8 cellular contexts compared by ENCODE assay signal in genomic region chr10:24465899-24466615, GRCh38.
A peak's percentile ranks its signal among the peaks of the same experiment; 100 is the strongest.
DNase-seq lines count a peak whose midpoint lies in the region; ATAC-seq and TF ChIP-seq lines count a peak whose summit lies in the region.

No MANE protein-coding gene starts in this region.

- H3K27ac ChIP-seq in caudate nucleus (ENCODE audit: low read depth, low read length): no peak overlapping the region

- POLR2A ChIA-PET in activated CD4-positive, alpha-beta memory T cell treated with anti-CD3 and anti-CD28 coated beads, Interleukin-2, amount 10 ng/mL, durations not matched to agents 7 days and 5 days (lab: Charles Lee): interaction anchor here (0.9 to 1.7 kb wide), 3 partner anchors 16 to 18 kb away, joined by 3 to 6 read pairs (median 4); no protein-coding TSS in a partner anchor

- peak overlapping the region; percentile 56 for H3K4me3 Mint-ChIP-seq in activated CD4-positive, alpha-beta memory T cell treated with anti-CD3 and anti-CD28 coated beads, Interleukin-2, amount 10 ng/mL, durations not matched to agents 7 days and 5 days
- peak overlapping the region; percentile 12 for H3K4me3 Mint-ChIP-seq in glutamatergic neuron (ENCODE audit: unreplicated experiment)

- DNase-seq in AML-193 (lab: John Stamatoyannopoulos, UW) (peak; percentile 92 to 93), HK-2 (ENCODE audit: unreplicated experiment) (peak; percentile 48), glutamatergic neuron (no peak), caudate nucleus (lab: John Stamatoyannopoulos, UW) (no peak)
- DNase-seq in activated CD4-positive, alpha-beta memory T cell treated with anti-CD3 and anti-CD28 coated beads, Interleukin-2, amount 10 ng/mL, durations not matched to agents 7 days and 5 days: peak; percentile 76
- DNase-seq in stimulated activated CD8-positive, alpha-beta memory T cell treated with anti-CD3 and anti-CD28 coated beads, Interleukin-4, amount 100 ng/mL, for 24 hours (ENCODE audit: low read depth): peak; percentile 10
- DNase-seq in effector CD8-positive, alpha-beta T cell (lab: John Stamatoyannopoulos, UW): no peak

- H3K9me3 Mint-ChIP-seq in activated CD4-positive, alpha-beta memory T cell treated with anti-CD3 and anti-CD28 coated beads, Interleukin-2, amount 10 ng/mL, durations not matched to agents 7 days and 5 days: no peaks in the 10 kb centered on the region
- H3K9me3 Mint-ChIP-seq in glutamatergic neuron (ENCODE audit: unreplicated experiment): no peaks in the 10 kb centered on the region

- ATAC-seq in GM19043 (IDR thresholded peaks at IDR 0.05; ENCODE audit: low read depth, unreplicated experiment): peak; percentile 55

- no peak for TF ChIP-seq CTCF in glutamatergic neuron (IDR thresholded peaks at IDR 0.05; ENCODE audit: partially characterized antibody, unreplicated experiment)

- peaks cover 51% of the 10 kb centered on the region for H3K4me1 Mint-ChIP-seq in activated CD4-positive, alpha-beta memory T cell treated with anti-CD3 and anti-CD28 coated beads, Interleukin-2, amount 10 ng/mL, durations not matched to agents 7 days and 5 days
- peaks cover 30% of the 10 kb centered on the region for H3K4me1 Mint-ChIP-seq in glutamatergic neuron (ENCODE audit: low read depth, unreplicated experiment)

- no peaks in the 10 kb centered on the region for H3K36me3 Mint-ChIP-seq in activated CD4-positive, alpha-beta memory T cell treated with anti-CD3 and anti-CD28 coated beads, Interleukin-2, amount 10 ng/mL, durations not matched to agents 7 days and 5 days (ENCODE audit: low read depth)
- H3K36me3 Mint-ChIP-seq in glutamatergic neuron (ENCODE audit: unreplicated experiment): no peaks in the 10 kb centered on the region

- CTCF ChIA-PET in activated CD4-positive, alpha-beta memory T cell treated with anti-CD3 and anti-CD28 coated beads, Interleukin-2, amount 10 ng/mL, durations not matched to agents 7 days and 5 days (lab: Charles Lee): interaction anchor here (1.3 kb wide), 1 partner anchor 17 kb away, joined by 5 read pairs; no protein-coding TSS in a partner anchor

- peaks cover 15% of the 10 kb centered on the region for H3K27me3 Mint-ChIP-seq in activated CD4-positive, alpha-beta memory T cell treated with anti-CD3 and anti-CD28 coated beads, Interleukin-2, amount 10 ng/mL, durations not matched to agents 7 days and 5 days
- H3K27me3 Mint-ChIP-seq in glutamatergic neuron (ENCODE audit: unreplicated experiment): no peaks in the 10 kb centered on the region

- peak overlapping the region; percentile 60 for H3K27ac Mint-ChIP-seq in activated CD4-positive, alpha-beta memory T cell treated with anti-CD3 and anti-CD28 coated beads, Interleukin-2, amount 10 ng/mL, durations not matched to agents 7 days and 5 days
- H3K27ac Mint-ChIP-seq in glutamatergic neuron (ENCODE audit: unreplicated experiment): peak overlapping the region; percentile 45

Comparison
In these comparisons a context has a peak if more than half of its experiments do, and no peak if none do; other contexts are left out.
1. DNase-seq: peak in AML-193 (2 of 2), HK-2 (single experiment), activated CD4-positive, alpha-beta memory T cell treated with anti-CD3 and anti-CD28 coated beads, Interleukin-2, amount 10 ng/mL, durations not matched to agents 7 days and 5 days (single experiment) and stimulated activated CD8-positive, alpha-beta memory T cell treated with anti-CD3 and anti-CD28 coated beads, Interleukin-4, amount 100 ng/mL, for 24 hours (single experiment); none in glutamatergic neuron (single experiment), caudate nucleus (0 of 61) and effector CD8-positive, alpha-beta T cell (single experiment).